In the genomic region with DNA sequence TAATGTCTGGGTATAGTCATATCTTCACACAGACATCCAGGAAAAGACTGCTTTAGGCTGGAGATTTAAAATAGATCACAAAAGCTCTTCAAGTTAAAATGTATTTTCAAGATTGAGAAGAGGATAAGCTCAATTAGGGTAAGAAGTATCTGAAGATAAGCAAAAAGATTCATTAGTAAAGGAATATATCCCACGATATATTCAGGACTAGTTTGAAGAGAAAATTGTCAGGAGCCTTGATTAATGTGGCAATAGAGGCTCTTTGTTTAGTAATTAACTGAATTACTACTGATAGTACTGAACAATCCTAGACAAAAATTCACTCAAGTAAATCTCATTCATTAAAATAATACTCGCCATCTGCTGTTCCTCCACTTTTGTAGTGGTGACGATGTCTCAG, we compare ENCODE assay signal across 29 cellular contexts.
"Had no signal": no experiment of that assay in that cellular context is flagged by ENCODE, and none has a peak within 500 bp of the region (broad histone marks: within the 10 kb centered on the region; RNA-seq: fewer than 3 reads in every experiment).

No MANE protein-coding gene starts in this region.

- H3K27me3 ChIP-seq: esophagus muscularis mucosa, foreskin keratinocyte, gastroesophageal sphincter, heart right ventricle, spleen, tibial nerve, upper lobe of right lung, uterus had no signal

- H3K4me3 Mint-ChIP-seq: dendritic cell treated with granulocyte-macrophage colony-stimulating factor and Interleukin-4, amounts not matched to agents 40 ng/mL and 50 ng/mL, for 4 days; endodermal cell; immature natural killer cell; naive thymus-derived CD8-positive, alpha-beta T cell; nephron progenitor cell; stimulated activated memory B cell treated with anti-CD40 and anti-IgM and Interleukin-4, amounts not matched to agents 10 μg/mL and 1 μg/mL and 100 μg/mL, for 72 hours; stimulated activated naive CD8-positive, alpha-beta T cell treated with anti-CD3 and anti-CD28 coated beads, Interleukin-15, Interleukin-2, amounts not matched to agents 100 ng/mL and 50 ng/mL, for 24 hours had no signal

- H3K27ac Mint-ChIP-seq: dendritic cell treated with granulocyte-macrophage colony-stimulating factor and Interleukin-4, amounts not matched to agents 40 ng/mL and 50 ng/mL, for 4 days; endodermal cell; naive thymus-derived CD8-positive, alpha-beta T cell; nephron progenitor cell; stimulated activated memory B cell treated with anti-CD40 and anti-IgM and Interleukin-4, amounts not matched to agents 10 μg/mL and 1 μg/mL and 100 μg/mL, for 72 hours; stimulated activated naive CD8-positive, alpha-beta T cell treated with anti-CD3 and anti-CD28 coated beads, Interleukin-15, Interleukin-2, amounts not matched to agents 100 ng/mL and 50 ng/mL, for 24 hours had no signal

- H3K9me3 Mint-ChIP-seq: dendritic cell treated with granulocyte-macrophage colony-stimulating factor and Interleukin-4, amounts not matched to agents 40 ng/mL and 50 ng/mL, for 4 days; endodermal cell; immature natural killer cell; naive thymus-derived CD8-positive, alpha-beta T cell; nephron progenitor cell; stimulated activated memory B cell treated with anti-CD40 and anti-IgM and Interleukin-4, amounts not matched to agents 10 μg/mL and 1 μg/mL and 100 μg/mL, for 72 hours; stimulated activated naive CD8-positive, alpha-beta T cell treated with anti-CD3 and anti-CD28 coated beads, Interleukin-15, Interleukin-2, amounts not matched to agents 100 ng/mL and 50 ng/mL, for 24 hours had no signal

- H3K27me3 Mint-ChIP-seq: dendritic cell treated with granulocyte-macrophage colony-stimulating factor and Interleukin-4, amounts not matched to agents 40 ng/mL and 50 ng/mL, for 4 days; naive thymus-derived CD8-positive, alpha-beta T cell; stimulated activated memory B cell treated with anti-CD40 and anti-IgM and Interleukin-4, amounts not matched to agents 10 μg/mL and 1 μg/mL and 100 μg/mL, for 72 hours; stimulated activated naive CD8-positive, alpha-beta T cell treated with anti-CD3 and anti-CD28 coated beads, Interleukin-15, Interleukin-2, amounts not matched to agents 100 ng/mL and 50 ng/mL, for 24 hours had no signal

- H3K27ac ChIP-seq: esophagus muscularis mucosa, foreskin keratinocyte, heart right ventricle, lower lobe of right lung, prostate gland, skin epidermis, spleen, thoracic aorta, upper lobe of right lung had no signal

- H3K9me3 ChIP-seq: esophagus muscularis mucosa, gastroesophageal sphincter, heart right ventricle, lower lobe of right lung, prostate gland, spleen, thoracic aorta, tibial nerve, upper lobe of right lung, uterus had no signal

- DNase-seq: cerebellar nuclear complex; effector CD8-positive, alpha-beta T cell; endodermal cell; foreskin keratinocyte; heart right ventricle; hippocampal formation; immature natural killer cell; islet precursor cell; kidney glomerular epithelial cell; left ventricle myocardium superior; lower lobe of right lung; midbrain; naive thymus-derived CD8-positive, alpha-beta T cell; nephron progenitor cell; nucleus accumbens; right cardiac atrium; spleen; stimulated activated CD4-positive, alpha-beta T cell treated with anti-CD3 and anti-CD28 coated beads, Interleukin-4, amount 100 ng/mL, for 4 hours; upper lobe of right lung; uterus had no signal

- H3K4me1 ChIP-seq: heart right ventricle, lower lobe of right lung, prostate gland, spleen had no signal

- ATAC-seq: foreskin keratinocyte; gastroesophageal sphincter; heart right ventricle; left ventricle myocardium superior; lower lobe of right lung; naive thymus-derived CD8-positive, alpha-beta T cell; right cardiac atrium; stimulated activated memory B cell treated with anti-CD40 and anti-IgM and Interleukin-4, amounts not matched to agents 10 μg/mL and 1 μg/mL and 100 μg/mL, for 72 hours; upper lobe of right lung had no signal

- H3K4me3 ChIP-seq: esophagus muscularis mucosa, gastroesophageal sphincter, heart right ventricle, lower lobe of right lung, prostate gland, skin epidermis, spleen, thoracic aorta, tibial nerve, upper lobe of right lung, uterus had no signal

- H3K36me3 ChIP-seq: esophagus muscularis mucosa, gastroesophageal sphincter, lower lobe of right lung, prostate gland, thoracic aorta, tibial nerve, upper lobe of right lung, uterus had no signal
